Comparison of ENCODE assay signal across 13 cellular contexts in genomic region chr1:9340172-9340854, GRCh38. TPM values are rescaled to one million over a fixed set of nuclear protein-coding genes. Genes with fewer than 3 reads are reported as not detected.
A peak's percentile ranks its signal among the peaks of the same experiment; 100 is the strongest.
DNase-seq lines count a peak whose midpoint lies in the region; ATAC-seq and TF ChIP-seq lines count a peak whose summit lies in the region.
"Had no signal": no experiment of that assay in that cellular context is flagged by ENCODE, and none has a peak within 500 bp of the region (broad histone marks: within the 10 kb centered on the region; RNA-seq: fewer than 3 reads in every experiment).

No MANE protein-coding gene starts in this region.

- H3K36me3 ChIP-seq in ascending aorta, result peaks cover 0 to 4% of the 10 kb centered on the region in 2 donors
- peaks cover 10% of the 10 kb centered on the region for H3K36me3 ChIP-seq in mesodermal cell (ENCODE audit: control insufficient read depth, insufficient read depth, low read length)
- H3K36me3 ChIP-seq in tibial artery, result no peaks in the 10 kb centered on the region
- no peaks in the 10 kb centered on the region for H3K36me3 ChIP-seq in effector memory CD4-positive, alpha-beta T cell (ENCODE audit: control insufficient read depth, insufficient read depth, low read length)

- intact Hi-C loops in ascending aorta (cut with DNase I), result no loop called here
- intact Hi-C loops in tibial artery (cut with DNase I; ENCODE audit: low total_unique reads), result no loop called here

- no peak for TF ChIP-seq CTCF in ascending aorta (IDR thresholded peaks at IDR 0.05)
- no peak for TF ChIP-seq CTCF in tibial artery (IDR thresholded peaks at IDR 0.05)

- H3K4me1 ChIP-seq in ascending aorta (peaks cover 30 to 59% of the 10 kb centered on the region in 2 donors), mesodermal cell (ENCODE audit: control insufficient read depth, insufficient read depth, low read length, poor library complexity, severe bottlenecking) (peaks cover 21% of the 10 kb centered on the region), tibial artery (peaks cover 0 to 89% (median 78%) of the 10 kb centered on the region in 4 donors)
- no peaks in the 10 kb centered on the region for H3K4me1 ChIP-seq in effector memory CD4-positive, alpha-beta T cell (ENCODE audit: control insufficient read depth, insufficient read depth, low read length, poor library complexity, severe bottlenecking)

- ATAC-seq in HG02852 (IDR thresholded peaks at IDR 0.05; ENCODE audit: unreplicated experiment), result no peak
- no peak for ATAC-seq in HG02840 (IDR thresholded peaks at IDR 0.05; ENCODE audit: low FRiP score, unreplicated experiment)
- ATAC-seq: stimulated activated naive CD8-positive, alpha-beta T cell treated with anti-CD3 and anti-CD28 coated beads, Interleukin-15, Interleukin-2, amounts not matched to agents 100 U/mL and 50 U/mL, for 24 hours had no signal

- DNase-seq in ascending aorta (ENCODE audit: low spot score in 2 of 2) (no peak), epithelial cell of prostate (ENCODE audit: low read depth, low spot score) (peak; percentile 39), tibial artery (no peak), hippocampal formation (lab: John Stamatoyannopoulos, UW) (no peak)
- no peak for DNase-seq in effector memory CD4-positive, alpha-beta T cell
- DNase-seq: activated naive CD4-positive, alpha-beta T cell treated with Interleukin-2 at 50 U/mL for 16 hours; cerebellar nuclear complex; GOT3; NCI-H2171 treated with DMSO at 0.1 percent for 48 hours; stimulated activated naive CD8-positive, alpha-beta T cell treated with anti-CD3 and anti-CD28 coated beads, Interleukin-15, Interleukin-2, amounts not matched to agents 100 U/mL and 50 U/mL, for 24 hours had no signal

- peak overlapping the region in 1 of 2 donors; percentile 17 for H3K4me3 ChIP-seq in ascending aorta
- H3K4me3 ChIP-seq in mesodermal cell (ENCODE audit: extremely low read depth, insufficient read depth, low read length, poor library complexity, severe bottlenecking), result no peak overlapping the region
- H3K4me3 ChIP-seq in tibial artery, result peak overlapping the region in 1 of 2 donors; percentile 30
- no peak overlapping the region for H3K4me3 ChIP-seq in effector memory CD4-positive, alpha-beta T cell (ENCODE audit: insufficient read depth, low read depth, low read length, poor library complexity, severe bottlenecking)

- WGBS in mesodermal cell (ENCODE audit: insufficient coverage in 2 of 2), 2 experiments, result 92 to 94% methylated on average over 24 of the region's 24 CpGs

- H3K27ac ChIP-seq in ascending aorta (peak overlapping the region; percentile 69 to 84), epithelial cell of prostate (no peak overlapping the region), mesodermal cell (ENCODE audit: low read depth, low read length, severe bottlenecking) (peak overlapping the region; percentile 16), tibial artery (peak overlapping the region; percentile 80 to 84)
- H3K27ac ChIP-seq in effector memory CD4-positive, alpha-beta T cell (ENCODE audit: insufficient read depth, low read length, poor library complexity, severe bottlenecking), result no peak overlapping the region

- H3K27me3 ChIP-seq in ascending aorta, result no peaks in the 10 kb centered on the region
- no peaks in the 10 kb centered on the region for H3K27me3 ChIP-seq in tibial artery
- no peaks in the 10 kb centered on the region for H3K27me3 ChIP-seq in effector memory CD4-positive, alpha-beta T cell (replicated peaks; ENCODE audit: control insufficient read depth, insufficient read depth, low read length, poor library complexity, severe bottlenecking)

- H3K9me3 ChIP-seq in ascending aorta (no peaks in the 10 kb centered on the region), mesodermal cell (ENCODE audit: control insufficient read depth, low read length) (no peaks in the 10 kb centered on the region), tibial artery (no peaks in the 10 kb centered on the region)
- no peaks in the 10 kb centered on the region for H3K9me3 ChIP-seq in effector memory CD4-positive, alpha-beta T cell (ENCODE audit: control insufficient read depth, low read length)

RNA-seq across cellular contexts. Expression of gene SPSB1, which starts 47.6 kb away (rescaled TPM):
- 64.9 TPM for total RNA-seq in ascending aorta
- polyA plus RNA-seq in mesodermal cell (2013, experiment 1 of 2), result 17.3 TPM
- 14.6 TPM for polyA plus RNA-seq in mesodermal cell (2013, experiment 2 of 2)

Comparison
In these comparisons a context has a peak if more than half of its experiments do, and no peak if none do; other contexts are left out.
1. H3K27ac ChIP-seq: peak in ascending aorta (2 of 2), mesodermal cell (single experiment) and tibial artery (2 of 2); none in epithelial cell of prostate (single experiment) and effector memory CD4-positive, alpha-beta T cell (single experiment).